In genomic region chr20:52167232-52167840, GRCh38 we compare ENCODE assay signal across 20 cellular contexts. TPM values are rescaled to one million over a fixed set of nuclear protein-coding genes. Genes with fewer than 3 reads are reported as not detected.
DNase-seq lines count a peak whose midpoint lies in the region; ATAC-seq, FAIRE-seq and TF ChIP-seq lines count a peak whose summit lies in the region.
"Had no signal": no experiment of that assay in that cellular context is flagged by ENCODE, and none has a peak within 500 bp of the region (broad histone marks: within the 10 kb centered on the region; RNA-seq: fewer than 3 reads in every experiment).

No MANE protein-coding gene starts in this region.

- 98% methylated on average over 4 of the region's 4 CpGs for WGBS in HepG2 (ENCODE audit: low lambda C conversion rate)
- 97% methylated on average over 4 of the region's 4 CpGs for WGBS in right lobe of liver (ENCODE audit: insufficient coverage, low coverage, low lambda C conversion rate, missing lambda C conversion rate)

- ATAC-seq in HepG2 = no peak
- no peak for ATAC-seq in right lobe of liver
- ATAC-seq: A549; CD8-positive, alpha-beta T cell had no signal

- CTCF ChIA-PET in HepG2 (lab: Yijun Ruan, JAX; ENCODE audit: low intra/inter-chr PET ratio, low total read pairs) = no interaction called here

- no peaks in the 10 kb centered on the region for H4K20me1 ChIP-seq in HepG2 (ENCODE audit: insufficient read depth, low read length)

- TF ChIP-seq EP300 in HepG2 (IDR thresholded peaks at IDR 0.05; ENCODE audit: low read depth in 2 of 2, low read length in 2 of 2) (no peak), HepG2 (CRISPR knock-in tag; IDR thresholded peaks at IDR 0.05; ENCODE audit: borderline replicate concordance) (no peak)

- POLR2A ChIA-PET in HepG2 (lab: Yijun Ruan, JAX) = no interaction called here

- in situ Hi-C loops in HepG2 (cut with HindIII; ENCODE audit: extremely low pct_ligation_motif_present, low pct_unique_long_range_greater_than_20kb) = no loop called here

- H3K9me3 ChIP-seq in HepG2 (ENCODE audit: low read length) (peaks cover 7% of the 10 kb centered on the region), right lobe of liver (peaks cover 0 to 4% (median 0%) of the 10 kb centered on the region in 4 donors)
- H3K9me3 ChIP-seq: Caco-2 had no signal

- TF ChIP-seq RAD21 in HepG2 (CRISPR knock-in tag; IDR thresholded peaks at IDR 0.05) = no peak

- H3K9ac ChIP-seq in HepG2 (ENCODE audit: insufficient read depth, low read depth, low read length) = no peak overlapping the region
- H3K9ac ChIP-seq: BLaER1 treated with 17β-estradiol and CSF1 and Interleukin-3, amounts not matched to agents 10 nM and 100 nM had no signal

- TF ChIP-seq POLR2A in HepG2 (IDR thresholded peaks at IDR 0.05; ENCODE audit: insufficient read depth in 1 of 2, low read depth in 2 of 2, low read length in 2 of 2) (no peak), right lobe of liver (IDR thresholded peaks at IDR 0.05) (no peak)

- H3K27ac ChIP-seq in HepG2 (ENCODE audit: extremely low read length, insufficient read depth, low read length) = no peak overlapping the region
- H3K27ac ChIP-seq in right lobe of liver = no peak overlapping the region
- H3K27ac ChIP-seq: 22Rv1; A549; BLaER1 treated with 17β-estradiol and CSF1 and Interleukin-3, amounts not matched to agents 10 nM and 100 nM; C4-2B had no signal

- no peak for FAIRE-seq in HepG2 (lab: Jason Lieb, UNC)
- FAIRE-seq: A549, D721Med, G401.6, GM12891, GM19239 had no signal

- H3K27me3 ChIP-seq in HepG2 (ENCODE audit: control insufficient read depth in 1 of 2, insufficient read depth in 2 of 2, low read length in 2 of 2) (no peaks in the 10 kb centered on the region), right lobe of liver (no peaks in the 10 kb centered on the region)
- H3K27me3 ChIP-seq: BLaER1 treated with 17β-estradiol and CSF1 and Interleukin-3, amounts not matched to agents 10 nM and 100 nM had no signal

- intact Hi-C loops in HepG2 (cut with micrococcal nuclease; ENCODE audit: unreplicated experiment) = no loop called here
- intact Hi-C loops in right lobe of liver (cut with DNase I) = no loop called here

- H3K4me3 ChIP-seq in HepG2 (replicated peaks in 1 of 3; ENCODE audit: insufficient read depth in 1 of 3, low read depth in 2 of 3, low read length in 3 of 3) = no peak overlapping the region
- no peak overlapping the region for H3K4me3 ChIP-seq in right lobe of liver
- H3K4me3 ChIP-seq: A549; BLaER1 treated with 17β-estradiol and CSF1 and Interleukin-3, amounts not matched to agents 10 nM and 100 nM had no signal

- TF ChIP-seq CTCF in HepG2 (CRISPR knock-in tag; IDR thresholded peaks at IDR 0.05) (no peak), right lobe of liver (IDR thresholded peaks at IDR 0.05) (no peak)

- DNase-seq in DMS53 (lab: John Stamatoyannopoulos, UW) (peak; percentile 45), DMS53 treated with DMSO at 0.1 percent for 48 hours (lab: John Stamatoyannopoulos, UW; ENCODE audit: unreplicated experiment) (no peak), HepG2 (ENCODE audit: low spot score) (no peak), right lobe of liver (no peak), T-helper 2 cell (no peak)
- DNase-seq: AML-193; Caco-2; Calu3; CD4-positive, alpha-beta T cell; CD8-positive, alpha-beta T cell; DMS79 treated with DMSO at 0.1 percent for 48 hours; GF-D8 had no signal

- H3K4me1 ChIP-seq in HepG2 (ENCODE audit: insufficient read depth, low read length) (no peaks in the 10 kb centered on the region), right lobe of liver (no peaks in the 10 kb centered on the region)
- H3K4me1 ChIP-seq: Caco-2 had no signal

- BruUV-seq in HepG2 (replicated peaks; lab: Mats Ljungman, UMichigan) = no TSS peak

- H2AFZ ChIP-seq in HepG2 (ENCODE audit: low read length) = no peak overlapping the region

- H3K79me2 ChIP-seq in HepG2 (ENCODE audit: insufficient read depth, low read length) = no peaks in the 10 kb centered on the region

- H3K4me2 ChIP-seq in HepG2 (ENCODE audit: low read depth, low read length) = no peak overlapping the region
- H3K4me2 ChIP-seq: A549 had no signal

- H3K36me3 ChIP-seq in HepG2 (replicated peaks in 1 of 2; ENCODE audit: control insufficient read depth in 1 of 2, insufficient read depth in 2 of 2, low read length in 2 of 2) (peaks cover 18 to 41% of the 10 kb centered on the region in 2 experiments), right lobe of liver (peaks cover 0 to 8% (median 0%) of the 10 kb centered on the region in 4 donors)

TF ChIP-seq in HepG2, 621 proteins besides CTCF, POLR2A, EP300 and RAD21:
- TF ChIP-seq HNRNPK (IDR thresholded peaks at IDR 0.05; ENCODE audit: low read depth, low read length, poor library complexity, severe bottlenecking) (peak; percentile 97), ZNF564 (CRISPR knock-in tag; IDR thresholded peaks at IDR 0.05) (no peak), PCBP1 (IDR thresholded peaks at IDR 0.05; ENCODE audit: borderline replicate concordance, low read depth, low read length) (0 out of 2 replicates have a peak, but pooled peaks have one; percentile 48), GABPB1 (CRISPR knock-in tag; IDR thresholded peaks at IDR 0.05) (no peak), TARDBP (CRISPR knock-in tag; IDR thresholded peaks at IDR 0.05) (no peak)

RNA-seq across cellular contexts. Expression of gene ZFP64, which starts 24.2 kb away (rescaled TPM):
- total RNA-seq in HepG2 (2016; rRNA removed; fragmentation: Illumina TruSeq; extraction: Trizol) (12.0 and 13.3 TPM in 2 replicates), right lobe of liver (10 to 100 TPM in 1 of 6 experiments, 1 to 10 TPM in 5; 6.0 to 11.6 (median 7.2) TPM)
- total RNA-seq in HepG2 (2016; cell fraction: cytosol; rRNA removed; fragmentation: Illumina TruSeq; extraction: Trizol; ENCODE audit: low read depth) = 3.3 and 3.4 TPM in 2 replicates
- total RNA-seq in HepG2 (2016; cell fraction: insoluble cytoplasmic fraction; rRNA removed; fragmentation: Illumina TruSeq; extraction: Trizol) = 12.0 TPM in 2 replicates
- 11.5 and 13.0 TPM in 2 replicates for total RNA-seq in HepG2 (2016; cell fraction: membrane; rRNA removed; fragmentation: Illumina TruSeq; extraction: Trizol)
- total RNA-seq in HepG2 (2016; cell fraction: nucleus; rRNA removed; fragmentation: Illumina TruSeq; extraction: Trizol) = 9.1 and 11.2 TPM in 2 replicates
- 23.9 and 24.3 TPM in 2 replicates for polyA plus RNA-seq in HepG2 (2011; rRNA removed)
- polyA plus RNA-seq in HepG2 (2011; cell fraction: cytosol; rRNA removed) = 20.8 and 23.4 TPM in 2 replicates
- 15.8 and 16.2 TPM in 2 replicates for polyA plus RNA-seq in HepG2 (2011; cell fraction: nucleus; rRNA removed)
- 11.6 and 14.7 TPM in 2 replicates for polyA plus RNA-seq in HepG2 (2012)
- 3.4 and 3.6 TPM in 2 replicates for polyA plus RNA-seq in HepG2 (2016; cell fraction: cytosol; fragmentation: Illumina TruSeq; extraction: Trizol; ENCODE audit: low read depth)
- 15.4 and 19.6 TPM in 2 replicates for polyA plus RNA-seq in HepG2 (2016; cell fraction: insoluble cytoplasmic fraction; fragmentation: Illumina TruSeq; extraction: Trizol; ENCODE audit: low read depth)
- 9.9 and 10.7 TPM in 2 replicates for polyA plus RNA-seq in HepG2 (2016; cell fraction: membrane; fragmentation: Illumina TruSeq; extraction: Trizol; ENCODE audit: low read depth)
- 13.9 and 14.3 TPM in 2 replicates for polyA plus RNA-seq in HepG2 (2016; cell fraction: nucleus; fragmentation: Illumina TruSeq; extraction: Trizol; ENCODE audit: insufficient read depth, low read depth)
- 42.5 and 53.2 TPM in 2 replicates for polyA minus RNA-seq in HepG2 (2011; rRNA and poly(A)+ RNA removed; ENCODE audit: low replicate concordance)
- 15.9 and 17.9 TPM in 2 replicates for polyA minus RNA-seq in HepG2 (2011; cell fraction: cytosol; rRNA and poly(A)+ RNA removed)
- polyA minus RNA-seq in HepG2 (2011; cell fraction: nucleus; rRNA and poly(A)+ RNA removed) = 18.0 and 22.0 TPM in 2 replicates
